Comparison of ENCODE assay signal across 1 cellular context in genomic region chr2:156818221-156818620, GRCh38.
TF ChIP-seq lines count a peak whose summit lies in the region.

No MANE protein-coding gene starts in this region.

TF ChIP-seq in WTC11, 78 proteins besides CTCF, POLR2A, EP300 and RAD21 (continued from another document):
- TF ChIP-seq ZSCAN18 (CRISPR knock-in tag; IDR thresholded peaks at IDR 0.05) (no peak), NR2C2 (CRISPR knock-in tag; IDR thresholded peaks at IDR 0.05) (no peak), HMGXB4 (CRISPR knock-in tag; IDR thresholded peaks at IDR 0.05) (no peak), SMAD4 (CRISPR knock-in tag; IDR thresholded peaks at IDR 0.05) (no peak), TEAD1 (CRISPR knock-in tag; IDR thresholded peaks at IDR 0.05) (no peak), E2F5 (CRISPR knock-in tag; IDR thresholded peaks at IDR 0.05) (no peak), ZNF232 (CRISPR knock-in tag; IDR thresholded peaks at IDR 0.05) (no peak), FOXP4 (CRISPR knock-in tag; IDR thresholded peaks at IDR 0.05) (no peak), MYBL2 (CRISPR knock-in tag; IDR thresholded peaks at IDR 0.05) (no peak), ZNF416 (CRISPR knock-in tag; IDR thresholded peaks at IDR 0.05) (no peak), ZMAT4 (CRISPR knock-in tag; IDR thresholded peaks at IDR 0.05) (no peak)
